17 cellular contexts compared by ENCODE assay signal in the genomic region with DNA sequence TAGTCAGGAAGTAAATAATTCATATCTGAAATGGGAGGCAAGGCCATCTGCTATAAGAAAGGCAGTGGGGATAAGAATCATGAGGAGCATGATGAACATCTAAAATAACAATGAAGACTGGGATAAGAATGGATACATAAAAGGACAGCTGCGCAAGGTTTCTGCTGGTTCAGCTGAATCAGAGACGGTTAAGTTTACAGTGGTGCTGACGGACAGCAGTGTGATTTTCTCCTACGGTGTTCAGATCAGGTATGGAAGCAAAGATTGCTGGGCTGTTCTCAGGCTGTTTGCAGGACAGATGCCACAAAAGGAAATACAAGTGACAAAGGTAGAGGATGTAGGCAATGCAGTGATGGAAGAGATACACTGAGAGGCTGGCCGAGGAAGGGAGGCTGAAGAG. TPM values are rescaled to one million over a fixed set of nuclear protein-coding genes. Genes with fewer than 3 reads are reported as not detected.
A peak's percentile ranks its signal among the peaks of the same experiment; 100 is the strongest.
DNase-seq lines count a peak whose midpoint lies in the region; ATAC-seq, FAIRE-seq and TF ChIP-seq lines count a peak whose summit lies in the region.
"Had no signal": no experiment of that assay in that cellular context is flagged by ENCODE, and none has a peak within 500 bp of the region (broad histone marks: within the 10 kb centered on the region; RNA-seq: fewer than 3 reads in every experiment).

No MANE protein-coding gene starts in this region.

- H3K36me3 ChIP-seq in liver (ENCODE audit: control insufficient read depth in 4 of 4, insufficient read depth in 3 of 4, low read depth in 1 of 4, low read length in 3 of 4): peaks cover 6 to 15% (median 13%) of the 10 kb centered on the region in 4 donors

- no peaks in the 10 kb centered on the region for H3K9me3 ChIP-seq in liver (ENCODE audit: control insufficient read depth in 4 of 4, low read length in 3 of 4)
- H3K9me3 ChIP-seq: testis had no signal

- no peak for TF ChIP-seq RAD21 in liver (IDR thresholded peaks at IDR 0.05)

- H3K4me3 Mint-ChIP-seq in activated B cell treated with CpG ODN at 0.5 μM for 24 hours: peak overlapping the region; percentile 75
- H3K4me3 Mint-ChIP-seq: nephron had no signal

- no peak overlapping the region for H3K27ac ChIP-seq in liver (ENCODE audit: low read depth in 1 of 2, low read length in 2 of 2)
- H3K27ac ChIP-seq: testis had no signal

- peak; percentile 65 for FAIRE-seq in G401.6 (lab: Jason Lieb, UNC)
- FAIRE-seq: RCC 7860 had no signal

- H3K4me1 Mint-ChIP-seq in activated B cell treated with CpG ODN at 0.5 μM for 24 hours: peaks cover 37% of the 10 kb centered on the region
- H3K4me1 Mint-ChIP-seq: nephron had no signal

- peaks cover 26% of the 10 kb centered on the region for H3K36me3 Mint-ChIP-seq in activated B cell treated with CpG ODN at 0.5 μM for 24 hours (ENCODE audit: low read depth)

- H3K4me3 ChIP-seq in liver (ENCODE audit: low read depth in 1 of 3, low read length in 3 of 3): no peak overlapping the region
- H3K4me3 ChIP-seq: testis had no signal

- POLR2A ChIA-PET in activated B cell treated with CpG ODN at 0.5 μM for 24 hours (lab: Charles Lee): interaction anchor here (0.6 to 2.0 kb wide), 4 partner anchors 9 to 279 kb away, joined by 3 to 17 read pairs (median 8); a partner anchor contains a TSS

- DNase-seq in DMS 273 (lab: John Stamatoyannopoulos, UW; ENCODE audit: unreplicated experiment) (peak; percentile 37), DMS 273 treated with DMSO at 0.1 percent for 48 hours (lab: John Stamatoyannopoulos, UW) (no peak), activated B cell treated with CpG ODN at 0.5 μM for 24 hours (no peak), omental fat pad (ENCODE audit: low spot score) (no peak)
- DNase-seq: 8988T; effector CD4-positive, alpha-beta T cell; left ventricle myocardium superior; NCI-H2029; NCI-H524; stimulated activated CD4-positive, alpha-beta T cell treated with anti-CD3 and anti-CD28 coated beads, Interleukin-15, amount 100 ng/mL, for 24 hours; testis had no signal

- intact Hi-C loops in activated B cell treated with CpG ODN at 0.5 μM for 24 hours (cut with micrococcal nuclease): loop anchor here (1.0 to 2.0 kb wide), 5 partner anchors 9 to 398 kb away; a partner anchor contains a TSS

- H3K9ac ChIP-seq in liver (ENCODE audit: low read depth in 1 of 2, low read length in 2 of 2): no peak overlapping the region

- peak overlapping the region; percentile 88 for H3K27ac Mint-ChIP-seq in activated B cell treated with CpG ODN at 0.5 μM for 24 hours
- H3K27ac Mint-ChIP-seq: nephron had no signal

- ATAC-seq in activated B cell treated with CpG ODN at 0.5 μM for 24 hours (ENCODE audit: low read depth): no peak
- no peak for ATAC-seq in GM21423 (IDR thresholded peaks at IDR 0.05; ENCODE audit: unreplicated experiment)
- no peak for ATAC-seq in omental fat pad (ENCODE audit: low FRiP score)
- no peak for ATAC-seq in HG03039 (IDR thresholded peaks at IDR 0.05; ENCODE audit: unreplicated experiment)

- 88% methylated on average over 5 of the region's 5 CpGs for WGBS in liver

- H3K9me3 Mint-ChIP-seq in activated B cell treated with CpG ODN at 0.5 μM for 24 hours: no peaks in the 10 kb centered on the region

- H3K27me3 ChIP-seq in liver (ENCODE audit: control insufficient read depth in 4 of 4, insufficient read depth in 4 of 4, low read length in 3 of 4): no peaks in the 10 kb centered on the region
- H3K27me3 ChIP-seq: testis had no signal

- peaks cover 0 to 6% (median 1%) of the 10 kb centered on the region in 4 donors for H3K4me1 ChIP-seq in liver (ENCODE audit: control insufficient read depth in 4 of 4, insufficient read depth in 4 of 4, low read length in 3 of 4)
- H3K4me1 ChIP-seq: testis had no signal

- no peaks in the 10 kb centered on the region for H3K27me3 Mint-ChIP-seq in activated B cell treated with CpG ODN at 0.5 μM for 24 hours

- CTCF ChIA-PET in activated B cell treated with CpG ODN at 0.5 μM for 24 hours (lab: Charles Lee): interaction anchor here (1.2 to 2.2 kb wide), 6 partner anchors 9 to 305 kb away, joined by 3 to 12 read pairs (median 5); a partner anchor contains a TSS

- TF ChIP-seq CTCF in activated B cell treated with CpG ODN at 0.5 μM for 24 hours (IDR thresholded peaks at IDR 0.05) (no peak), liver (IDR thresholded peaks at IDR 0.05; ENCODE audit: low read depth, low read length, missing input control) (no peak), omental fat pad (IDR thresholded peaks at IDR 0.05) (no peak)

TF ChIP-seq in liver, 16 proteins besides CTCF, POLR2A, EP300 and RAD21:
- TF ChIP-seq, protein P1, sequence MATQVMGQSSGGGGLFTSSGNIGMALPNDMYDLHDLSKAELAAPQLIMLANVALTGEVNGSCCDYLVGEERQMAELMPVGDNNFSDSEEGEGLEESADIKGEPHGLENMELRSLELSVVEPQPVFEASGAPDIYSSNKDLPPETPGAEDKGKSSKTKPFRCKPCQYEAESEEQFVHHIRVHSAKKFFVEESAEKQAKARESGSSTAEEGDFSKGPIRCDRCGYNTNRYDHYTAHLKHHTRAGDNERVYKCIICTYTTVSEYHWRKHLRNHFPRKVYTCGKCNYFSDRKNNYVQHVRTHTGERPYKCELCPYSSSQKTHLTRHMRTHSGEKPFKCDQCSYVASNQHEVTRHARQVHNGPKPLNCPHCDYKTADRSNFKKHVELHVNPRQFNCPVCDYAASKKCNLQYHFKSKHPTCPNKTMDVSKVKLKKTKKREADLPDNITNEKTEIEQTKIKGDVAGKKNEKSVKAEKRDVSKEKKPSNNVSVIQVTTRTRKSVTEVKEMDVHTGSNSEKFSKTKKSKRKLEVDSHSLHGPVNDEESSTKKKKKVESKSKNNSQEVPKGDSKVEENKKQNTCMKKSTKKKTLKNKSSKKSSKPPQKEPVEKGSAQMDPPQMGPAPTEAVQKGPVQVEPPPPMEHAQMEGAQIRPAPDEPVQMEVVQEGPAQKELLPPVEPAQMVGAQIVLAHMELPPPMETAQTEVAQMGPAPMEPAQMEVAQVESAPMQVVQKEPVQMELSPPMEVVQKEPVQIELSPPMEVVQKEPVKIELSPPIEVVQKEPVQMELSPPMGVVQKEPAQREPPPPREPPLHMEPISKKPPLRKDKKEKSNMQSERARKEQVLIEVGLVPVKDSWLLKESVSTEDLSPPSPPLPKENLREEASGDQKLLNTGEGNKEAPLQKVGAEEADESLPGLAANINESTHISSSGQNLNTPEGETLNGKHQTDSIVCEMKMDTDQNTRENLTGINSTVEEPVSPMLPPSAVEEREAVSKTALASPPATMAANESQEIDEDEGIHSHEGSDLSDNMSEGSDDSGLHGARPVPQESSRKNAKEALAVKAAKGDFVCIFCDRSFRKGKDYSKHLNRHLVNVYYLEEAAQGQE (IDR thresholded peaks at IDR 0.05): peak; percentile 92
- TF ChIP-seq, protein P2, sequence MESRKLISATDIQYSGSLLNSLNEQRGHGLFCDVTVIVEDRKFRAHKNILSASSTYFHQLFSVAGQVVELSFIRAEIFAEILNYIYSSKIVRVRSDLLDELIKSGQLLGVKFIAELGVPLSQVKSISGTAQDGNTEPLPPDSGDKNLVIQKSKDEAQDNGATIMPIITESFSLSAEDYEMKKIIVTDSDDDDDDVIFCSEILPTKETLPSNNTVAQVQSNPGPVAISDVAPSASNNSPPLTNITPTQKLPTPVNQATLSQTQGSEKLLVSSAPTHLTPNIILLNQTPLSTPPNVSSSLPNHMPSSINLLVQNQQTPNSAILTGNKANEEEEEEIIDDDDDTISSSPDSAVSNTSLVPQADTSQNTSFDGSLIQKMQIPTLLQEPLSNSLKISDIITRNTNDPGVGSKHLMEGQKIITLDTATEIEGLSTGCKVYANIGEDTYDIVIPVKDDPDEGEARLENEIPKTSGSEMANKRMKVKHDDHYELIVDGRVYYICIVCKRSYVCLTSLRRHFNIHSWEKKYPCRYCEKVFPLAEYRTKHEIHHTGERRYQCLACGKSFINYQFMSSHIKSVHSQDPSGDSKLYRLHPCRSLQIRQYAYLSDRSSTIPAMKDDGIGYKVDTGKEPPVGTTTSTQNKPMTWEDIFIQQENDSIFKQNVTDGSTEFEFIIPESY (IDR thresholded peaks at IDR 0.05): no peak

RNA-seq across cellular contexts. Expression of a gene that starts 8.4 kb away (rescaled TPM):
- total RNA-seq in activated B cell treated with CpG ODN at 0.5 μM for 24 hours: 73.0 and 85.0 TPM in 2 replicates
- total RNA-seq in liver: 10 to 100 TPM; 23.1 to 24.3 TPM
- polyA plus RNA-seq in liver: 10 to 100 TPM; 60.6 to 74.3 TPM
- total RNA-seq in omental fat pad: 10 to 100 TPM; 40.8 to 84.4 (median 56.1) TPM
